In genomic region chr16:30874244-30874820, GRCh38 we compare ENCODE assay signal across 8 cellular contexts. TPM values are rescaled to one million over a fixed set of nuclear protein-coding genes. Genes with fewer than 3 reads are reported as not detected.
A peak's percentile ranks its signal among the peaks of the same experiment; 100 is the strongest.
DNase-seq lines count a peak whose midpoint lies in the region; ATAC-seq, FAIRE-seq and TF ChIP-seq lines count a peak whose summit lies in the region.

No MANE protein-coding gene starts in this region.

- TF ChIP-seq CTCF in endodermal cell (conservative IDR thresholded peaks at IDR 0.05) = no peak
- TF ChIP-seq CTCF in osteoblast (IDR thresholded peaks at IDR 0.05; ENCODE audit: extremely low read depth, low read depth, low read length) = no peak

- H3K36me3 Mint-ChIP-seq in CD8-positive, alpha-beta memory T cell = peaks cover 4 to 30% (median 7%) of the 10 kb centered on the region in 3 donors
- H3K36me3 Mint-ChIP-seq in endodermal cell (ENCODE audit: low read depth) = peaks cover 40% of the 10 kb centered on the region

- H3K27me3 ChIP-seq in CD8-positive, alpha-beta memory T cell (ENCODE audit: insufficient read depth, low read length, poor library complexity, severe bottlenecking) = no peaks in the 10 kb centered on the region
- H3K27me3 ChIP-seq in NT2/D1 (ENCODE audit: insufficient read depth, insufficient read length) = peaks cover 22% of the 10 kb centered on the region
- H3K27me3 ChIP-seq in endodermal cell (ENCODE audit: control insufficient read depth, insufficient read depth, low read length, poor library complexity, severe bottlenecking) = no peaks in the 10 kb centered on the region
- H3K27me3 ChIP-seq in osteoblast (ENCODE audit: insufficient read depth, low read length) = no peaks in the 10 kb centered on the region

- H3K9ac ChIP-seq in NT2/D1 (ENCODE audit: insufficient read length, low read depth) (peak overlapping the region; percentile 95), endodermal cell (ENCODE audit: extremely low read depth, low read length, poor library complexity, severe bottlenecking) (peak overlapping the region; percentile 85)

- peak overlapping the region; percentile 81 for H3K4me3 ChIP-seq in CD8-positive, alpha-beta memory T cell (ENCODE audit: low read length)
- H3K4me3 ChIP-seq in NT2/D1 (ENCODE audit: insufficient read length, low read depth) (peak overlapping the region; percentile 91), endodermal cell (ENCODE audit: low read length) (peak overlapping the region; percentile 86), osteoblast (ENCODE audit: insufficient read depth, low read length) (peak overlapping the region; percentile 97)

- POLR2A ChIA-PET in CD8-positive, alpha-beta memory T cell (lab: Charles Lee) = interaction anchor here (0.5 to 3.2 kb wide), 9 partner anchors 19 to 306 kb away, joined by 3 to 42 read pairs (median 5); partner anchors contain the start of genes BCL7C, FBRS, FUS and ZNF646

- CTCF ChIA-PET in CD8-positive, alpha-beta memory T cell (lab: Charles Lee) = interaction anchor here (0.9 to 4.1 kb wide), 9 partner anchors 24 to 69 kb away, joined by 3 to 38 read pairs (median 3); no protein-coding TSS in a partner anchor

- no peak for ATAC-seq in GM18867 (IDR thresholded peaks at IDR 0.05; ENCODE audit: unreplicated experiment)
- no peak for ATAC-seq in HG03097 (IDR thresholded peaks at IDR 0.05; ENCODE audit: low FRiP score, unreplicated experiment)

- H3K9me3 Mint-ChIP-seq in CD8-positive, alpha-beta memory T cell = no peaks in the 10 kb centered on the region
- no peaks in the 10 kb centered on the region for H3K9me3 Mint-ChIP-seq in endodermal cell

- no peak for DNase-seq in CD8-positive, alpha-beta memory T cell
- DNase-seq in NT2/D1 (ENCODE audit: low read depth, low spot score) (peak; percentile 48), endodermal cell (no peak), osteoblast (ENCODE audit: insufficient read length, low spot score, missing footprints) (no peak), cortex of kidney (lab: John Stamatoyannopoulos, UW) (no peak), H54 (ENCODE audit: insufficient read length, low spot score) (no peak)

- H3K4me2 ChIP-seq in osteoblast (ENCODE audit: insufficient read depth, low read length) = peak overlapping the region; percentile 87

- no peak for FAIRE-seq in H54 (lab: Jason Lieb, UNC)

- H3K27ac Mint-ChIP-seq in CD8-positive, alpha-beta memory T cell = peak overlapping the region; percentile 90 to 98 (median 97)
- peak overlapping the region; percentile 82 for H3K27ac Mint-ChIP-seq in endodermal cell

- H3K27me3 Mint-ChIP-seq in CD8-positive, alpha-beta memory T cell = no peaks in the 10 kb centered on the region
- peaks cover 28% of the 10 kb centered on the region for H3K27me3 Mint-ChIP-seq in endodermal cell (ENCODE audit: insufficient read depth)

- H3K27ac ChIP-seq in CD8-positive, alpha-beta memory T cell (ENCODE audit: low read depth, low read length) = peak overlapping the region; percentile 84
- H3K27ac ChIP-seq in endodermal cell (ENCODE audit: low read depth, low read length) (no peak overlapping the region), osteoblast (ENCODE audit: low read depth, low read length) (peak overlapping the region; percentile 88)

- peak overlapping the region; percentile 86 to 98 (median 90) for H3K4me3 Mint-ChIP-seq in CD8-positive, alpha-beta memory T cell
- peak overlapping the region; percentile 85 for H3K4me3 Mint-ChIP-seq in endodermal cell

- no peaks in the 10 kb centered on the region for H3K9me3 ChIP-seq in CD8-positive, alpha-beta memory T cell (ENCODE audit: low read length)
- no peaks in the 10 kb centered on the region for H3K9me3 ChIP-seq in NT2/D1 (ENCODE audit: insufficient read depth, low read length)
- H3K9me3 ChIP-seq in endodermal cell (ENCODE audit: control insufficient read depth, low read length) = no peaks in the 10 kb centered on the region
- no peaks in the 10 kb centered on the region for H3K9me3 ChIP-seq in osteoblast (ENCODE audit: low read depth, low read length)

- no peaks in the 10 kb centered on the region for H4K20me1 ChIP-seq in osteoblast (ENCODE audit: insufficient read depth, low read length)

- peaks cover 26% of the 10 kb centered on the region for H3K79me2 ChIP-seq in osteoblast (ENCODE audit: insufficient read depth, low read length)

- peaks cover 31 to 50% (median 44%) of the 10 kb centered on the region in 3 donors for H3K4me1 Mint-ChIP-seq in CD8-positive, alpha-beta memory T cell
- H3K4me1 Mint-ChIP-seq in endodermal cell = peaks cover 18% of the 10 kb centered on the region

- TF ChIP-seq POLR2A in H54 (IDR thresholded peaks at IDR 0.05; ENCODE audit: low read depth, low read length) = no peak

- no peaks in the 10 kb centered on the region for H3K36me3 ChIP-seq in CD8-positive, alpha-beta memory T cell (ENCODE audit: insufficient read depth, low read length)
- H3K36me3 ChIP-seq in NT2/D1 (ENCODE audit: insufficient read depth, insufficient read length, low read length) (peaks cover 12% of the 10 kb centered on the region), endodermal cell (ENCODE audit: control insufficient read depth, insufficient read depth, low read length) (peaks cover 51% of the 10 kb centered on the region), osteoblast (ENCODE audit: insufficient read depth, low read length) (peaks cover 6% of the 10 kb centered on the region)

- H2AFZ ChIP-seq in osteoblast (ENCODE audit: low read length) = peak overlapping the region; percentile 82

- WGBS in endodermal cell (ENCODE audit: insufficient coverage in 1 of 2, insufficient read length in 1 of 2), 2 experiments = 45 to 58% methylated on average over 15 to 23 of the region's 23 CpGs

- H3K4me1 ChIP-seq in CD8-positive, alpha-beta memory T cell (ENCODE audit: insufficient read depth, low read length) = peaks cover 31% of the 10 kb centered on the region
- peaks cover 4% of the 10 kb centered on the region for H3K4me1 ChIP-seq in NT2/D1 (ENCODE audit: insufficient read depth, insufficient read length)
- peaks cover 4% of the 10 kb centered on the region for H3K4me1 ChIP-seq in endodermal cell (ENCODE audit: control insufficient read depth, insufficient read depth, low read length)
- H3K4me1 ChIP-seq in osteoblast (ENCODE audit: insufficient read depth, low read length) = peaks cover 20% of the 10 kb centered on the region

RNA-seq across cellular contexts. Expression of gene BCL7C, which starts 19.5 kb away (rescaled TPM):
- total RNA-seq in CD8-positive, alpha-beta memory T cell = 10 to 100 TPM; 31.7 to 35.0 TPM
- polyA plus RNA-seq in CD8-positive, alpha-beta memory T cell = 52.3 TPM
- 10 to 100 TPM; 64.7 to 67.6 TPM for total RNA-seq in endodermal cell
- polyA plus RNA-seq in endodermal cell (2013, experiment 1 of 2) = 39.4 TPM
- polyA plus RNA-seq in endodermal cell (2013, experiment 2 of 2) = 41.9 TPM
- total RNA-seq in osteoblast = 33.3 and 36.2 TPM in 2 replicates

RNA-seq across cellular contexts. Expression of gene CTF1, which starts 22.1 kb away (rescaled TPM):
- under 1 TPM in 1 of 2 experiments, not detected in 1; 0.33 TPM for total RNA-seq in CD8-positive, alpha-beta memory T cell
- polyA plus RNA-seq in CD8-positive, alpha-beta memory T cell = not detected
- total RNA-seq in endodermal cell (1 to 10 TPM; 3.1 to 3.3 TPM), osteoblast (2.9 and 3.3 TPM in 2 replicates)
- 3.8 TPM for polyA plus RNA-seq in endodermal cell (2013, experiment 1 of 2)
- polyA plus RNA-seq in endodermal cell (2013, experiment 2 of 2) = 2.8 TPM

RNA-seq across cellular contexts. Expression of gene FBXL19, which starts 49.0 kb away (rescaled TPM):
- 10 to 100 TPM; 28.7 to 29.2 TPM for total RNA-seq in CD8-positive, alpha-beta memory T cell
- 0.25 TPM for polyA plus RNA-seq in CD8-positive, alpha-beta memory T cell
- total RNA-seq in endodermal cell (10 to 100 TPM; 74.0 to 84.3 TPM), osteoblast (12.7 and 14.5 TPM in 2 replicates)
- 49.4 TPM for polyA plus RNA-seq in endodermal cell (2013, experiment 1 of 2)
- polyA plus RNA-seq in endodermal cell (2013, experiment 2 of 2) = 46.5 TPM
